In genomic region chr9:72524820-72525539, GRCh38 we compare ENCODE assay signal across 8 cellular contexts. TPM values are rescaled to one million over a fixed set of nuclear protein-coding genes. Genes with fewer than 3 reads are reported as not detected.
DNase-seq lines count a peak whose midpoint lies in the region; ATAC-seq and TF ChIP-seq lines count a peak whose summit lies in the region.

No MANE protein-coding gene starts in this region.

- peak; percentile 37 for DNase-seq in stimulated activated naive CD4-positive, alpha-beta T cell treated with Interleukin-2 at 50 U/mL for 16 hours (lab: John Stamatoyannopoulos, UW)
- DNase-seq in stimulated activated naive CD4-positive, alpha-beta T cell (lab: John Stamatoyannopoulos, UW): no peak
- no peak for DNase-seq in activated T-helper 2 cell treated with anti-CD3 and anti-CD28 coated beads, Interferon-gamma antibody, Interleukin-2, Interleukin-4, amounts not matched to agents 10 μg/mL and 5 μg/mL and 100 μg/mL, durations not matched to agents 14 hours and 24 hours and 36 hours (ENCODE audit: low spot score)
- DNase-seq in hepatocyte (ENCODE audit: low spot score) (peak; percentile 86), DMS153 (lab: John Stamatoyannopoulos, UW) (no peak)
- peak; percentile 39 for DNase-seq in stimulated activated CD4-positive, alpha-beta T cell treated with anti-CD3 and anti-CD28 coated beads, Interleukin-4, amount 100 ng/mL, for 1 hour

- no peak overlapping the region for H3K4me3 ChIP-seq in hepatocyte

- H3K36me3 Mint-ChIP-seq in activated T-helper 2 cell treated with anti-CD3 and anti-CD28 coated beads, Interferon-gamma antibody, Interleukin-2, Interleukin-4, amounts not matched to agents 10 μg/mL and 5 μg/mL and 100 μg/mL, durations not matched to agents 14 hours and 24 hours and 36 hours (ENCODE audit: low read depth): no peaks in the 10 kb centered on the region

- no peaks in the 10 kb centered on the region for H4K20me1 ChIP-seq in hepatocyte (ENCODE audit: insufficient read depth, poor library complexity, severe bottlenecking)

- H3K27ac Mint-ChIP-seq in activated T-helper 2 cell treated with anti-CD3 and anti-CD28 coated beads, Interferon-gamma antibody, Interleukin-2, Interleukin-4, amounts not matched to agents 10 μg/mL and 5 μg/mL and 100 μg/mL, durations not matched to agents 14 hours and 24 hours and 36 hours: peak overlapping the region; percentile 70

- H3K79me2 ChIP-seq in hepatocyte: no peaks in the 10 kb centered on the region

- peaks cover 43% of the 10 kb centered on the region for H3K4me1 Mint-ChIP-seq in activated T-helper 2 cell treated with anti-CD3 and anti-CD28 coated beads, Interferon-gamma antibody, Interleukin-2, Interleukin-4, amounts not matched to agents 10 μg/mL and 5 μg/mL and 100 μg/mL, durations not matched to agents 14 hours and 24 hours and 36 hours (ENCODE audit: low read depth)

- no peaks in the 10 kb centered on the region for H3K36me3 ChIP-seq in hepatocyte (replicated peaks; ENCODE audit: insufficient read depth, low read depth)

- no peaks in the 10 kb centered on the region for H3K9me3 ChIP-seq in hepatocyte (ENCODE audit: low read depth)

- H3K27me3 ChIP-seq in hepatocyte: no peaks in the 10 kb centered on the region

- no peaks in the 10 kb centered on the region for H3K9me3 Mint-ChIP-seq in activated T-helper 2 cell treated with anti-CD3 and anti-CD28 coated beads, Interferon-gamma antibody, Interleukin-2, Interleukin-4, amounts not matched to agents 10 μg/mL and 5 μg/mL and 100 μg/mL, durations not matched to agents 14 hours and 24 hours and 36 hours

- H3K9me2 ChIP-seq in hepatocyte (replicated peaks; ENCODE audit: insufficient read depth): no peaks in the 10 kb centered on the region

- H3K4me2 ChIP-seq in hepatocyte: no peak overlapping the region

- no peak overlapping the region for H3K4me3 Mint-ChIP-seq in activated T-helper 2 cell treated with anti-CD3 and anti-CD28 coated beads, Interferon-gamma antibody, Interleukin-2, Interleukin-4, amounts not matched to agents 10 μg/mL and 5 μg/mL and 100 μg/mL, durations not matched to agents 14 hours and 24 hours and 36 hours (ENCODE audit: low read depth)

- H3K27me3 Mint-ChIP-seq in activated T-helper 2 cell treated with anti-CD3 and anti-CD28 coated beads, Interferon-gamma antibody, Interleukin-2, Interleukin-4, amounts not matched to agents 10 μg/mL and 5 μg/mL and 100 μg/mL, durations not matched to agents 14 hours and 24 hours and 36 hours (ENCODE audit: low read depth): no peaks in the 10 kb centered on the region

- 61% methylated on average over 9 of the region's 9 CpGs for WGBS in hepatocyte (ENCODE audit: low lambda C conversion rate, missing lambda C conversion rate)

- H3K4me1 ChIP-seq in hepatocyte (ENCODE audit: insufficient read depth): peaks cover 16% of the 10 kb centered on the region

- H3K27ac ChIP-seq in hepatocyte: peak overlapping the region; percentile 88

- intact Hi-C loops in activated T-helper 2 cell treated with anti-CD3 and anti-CD28 coated beads, Interferon-gamma antibody, Interleukin-2, Interleukin-4, amounts not matched to agents 10 μg/mL and 5 μg/mL and 100 μg/mL, durations not matched to agents 14 hours and 24 hours and 36 hours (cut with micrococcal nuclease): loop anchor here (1.0 to 10.0 kb wide), 3 partner anchors 52 to 630 kb away; partner anchors contain the start of genes ABHD17B, ANXA1 and C9orf85

- no peak for TF ChIP-seq CTCF in hepatocyte (IDR thresholded peaks at IDR 0.05; ENCODE audit: poor library complexity)

- H2AFZ ChIP-seq in hepatocyte: no peak overlapping the region

- peak; percentile 37 for ATAC-seq in HG03442 (IDR thresholded peaks at IDR 0.05; ENCODE audit: unreplicated experiment)
- no peak for ATAC-seq in GM18867 (IDR thresholded peaks at IDR 0.05; ENCODE audit: unreplicated experiment)

RNA-seq across cellular contexts. Expression of gene TMC1, which starts 3.6 kb away (rescaled TPM):
- not detected in 2 replicates for total RNA-seq in activated T-helper 2 cell treated with anti-CD3 and anti-CD28 coated beads, Interferon-gamma antibody, Interleukin-2, Interleukin-4, amounts not matched to agents 10 μg/mL and 5 μg/mL and 100 μg/mL, durations not matched to agents 14 hours and 24 hours and 36 hours
- total RNA-seq in hepatocyte: 0.20 TPM in 1 of 2 replicates, not detected in the other
- 0.23 TPM in 1 of 2 replicates, not detected in the other for polyA plus RNA-seq in hepatocyte

Comparison
In these comparisons a context has a peak if more than half of its experiments do, and no peak if none do; other contexts are left out.
1. DNase-seq: peak in stimulated activated naive CD4-positive, alpha-beta T cell treated with Interleukin-2 at 50 U/mL for 16 hours (single experiment), hepatocyte (single experiment) and stimulated activated CD4-positive, alpha-beta T cell treated with anti-CD3 and anti-CD28 coated beads, Interleukin-4, amount 100 ng/mL, for 1 hour (single experiment); none in stimulated activated naive CD4-positive, alpha-beta T cell (0 of 6), activated T-helper 2 cell treated with anti-CD3 and anti-CD28 coated beads, Interferon-gamma antibody, Interleukin-2, Interleukin-4, amounts not matched to agents 10 μg/mL and 5 μg/mL and 100 μg/mL, durations not matched to agents 14 hours and 24 hours and 36 hours (single experiment) and DMS153 (single experiment).